8 cellular contexts compared by ENCODE assay signal in genomic region chr19:13795595-13796300, GRCh38. TPM values are rescaled to one million over a fixed set of nuclear protein-coding genes. Genes with fewer than 3 reads are reported as not detected.
DNase-seq lines count a peak whose midpoint lies in the region; ATAC-seq, FAIRE-seq and TF ChIP-seq lines count a peak whose summit lies in the region.

No MANE protein-coding gene starts in this region.

- no peaks in the 10 kb centered on the region for H3K27me3 ChIP-seq in WERI-Rb-1 (ENCODE audit: insufficient read depth, low read depth, severe bottlenecking)
- H3K27me3 ChIP-seq in heart left ventricle = no peaks in the 10 kb centered on the region

- no peak for FAIRE-seq in A549 (lab: Jason Lieb, UNC)

- TF ChIP-seq POLR2A in A549 (IDR thresholded peaks at IDR 0.05; ENCODE audit: low read length) = no peak
- TF ChIP-seq POLR2A in heart left ventricle (IDR thresholded peaks at IDR 0.05) = no peak

- H3K27ac ChIP-seq in A549 (peak overlapping the region; percentile 96 to 97), WERI-Rb-1 (peak overlapping the region; percentile 79), heart left ventricle (peak overlapping the region; percentile 78 to 95 (median 90))

- H3K4me3 ChIP-seq in A549 (peak overlapping the region; percentile 99), WERI-Rb-1 (ENCODE audit: low read depth, low read length) (peak overlapping the region; percentile 56), heart left ventricle (peak overlapping the region; percentile 53 to 92 (median 78))

- intact Hi-C loops in heart left ventricle (cut with DNase I) = loop anchor here in 7 of 10 donors (5.0 kb wide), 3 partner anchors 37 to 67 kb away; no protein-coding TSS in a partner anchor

- H3K4me2 ChIP-seq in A549 = peak overlapping the region; percentile 99

- TF ChIP-seq RAD21 in A549 (conservative IDR thresholded peaks at IDR 0.05 in 1 of 2, IDR thresholded peaks at IDR 0.05 in 1 of 2) = no peak

- peaks cover 27% of the 10 kb centered on the region for H3K4me1 ChIP-seq in A549
- H3K4me1 ChIP-seq in heart left ventricle = peaks cover 0 to 36% (median 21%) of the 10 kb centered on the region in 12 donors

- H3K36me3 ChIP-seq in WERI-Rb-1 (peaks cover 4% of the 10 kb centered on the region; the same call in 1 of the 2 replicates), heart left ventricle (peaks cover 0 to 5% (median 0%) of the 10 kb centered on the region in 9 donors)

- POLR2A ChIA-PET in A549 (lab: Yijun Ruan, JAX) = interaction anchor here (0.6 to 2.2 kb wide), 7 partner anchors 21 to 66 kb away, joined by 3 to 11 read pairs (median 7); partner anchors contain the start of gene C19orf53

- CTCF ChIA-PET in A549 (lab: Yijun Ruan, JAX) = interaction anchor here (0.9 to 5.7 kb wide), 12 partner anchors 10 to 831 kb away, joined by 3 to 40 read pairs (median 4); no protein-coding TSS in a partner anchor

- no peak for TF ChIP-seq EP300 in A549 (IDR thresholded peaks at IDR 0.05)

- TF ChIP-seq CTCF in A549 (IDR thresholded peaks at IDR 0.05) (no peak), WERI-Rb-1 (IDR thresholded peaks at IDR 0.05; ENCODE audit: low read depth, low read length) (no peak), heart left ventricle (IDR thresholded peaks at IDR 0.05) (no peak)

- DNase-seq in A549 (ENCODE audit: low read depth in 1 of 2, low spot score in 1 of 2) (peak; percentile 20 to 23), WERI-Rb-1 (no peak), heart left ventricle (peak in 2 of 5 donors; percentile 33 to 39), renal cortical epithelial cell (ENCODE audit: low read depth) (peak; percentile 40), AG08396 (ENCODE audit: low spot score) (no peak)
- DNase-seq in stimulated activated naive CD4-positive, alpha-beta T cell treated with Interleukin-2 at 50 U/mL for 16 hours (lab: John Stamatoyannopoulos, UW) = no peak

- ATAC-seq in A549 (peak; percentile 13 to 42), GM18861 (IDR thresholded peaks at IDR 0.05; ENCODE audit: unreplicated experiment) (peak; percentile 20), HG03066 (IDR thresholded peaks at IDR 0.05; ENCODE audit: low read depth, unreplicated experiment) (peak; percentile 17), heart left ventricle (peak in 2 of 4 donors; percentile 1)

- WGBS in A549 (ENCODE audit: missing lambda C conversion rate) = 0% methylated on average over 8 of the region's 42 CpGs
- WGBS in heart left ventricle, 4 donors = 4 to 7% (median 5%) methylated on average over 17 to 42 of the region's 42 CpGs

- H3K9me3 ChIP-seq in A549 = no peaks in the 10 kb centered on the region
- no peaks in the 10 kb centered on the region for H3K9me3 ChIP-seq in WERI-Rb-1 (ENCODE audit: severe bottlenecking)
- no peaks in the 10 kb centered on the region for H3K9me3 ChIP-seq in heart left ventricle

TF ChIP-seq in A549, 52 proteins besides CTCF, POLR2A, EP300 and RAD21:
- TF ChIP-seq TFCP2L1 (CRISPR knock-in tag; IDR thresholded peaks at IDR 0.05) (no peak), KDM5A (IDR thresholded peaks at IDR 0.05) (no peak), CEBPB (IDR thresholded peaks at IDR 0.05) (no peak), ZNF302 (CRISPR knock-in tag; IDR thresholded peaks at IDR 0.05) (no peak), JUNB (IDR thresholded peaks at IDR 0.05) (no peak), MYC (IDR thresholded peaks at IDR 0.05; ENCODE audit: borderline replicate concordance, low read length) (no peak), RARB (CRISPR knock-in tag; IDR thresholded peaks at IDR 0.05) (no peak), ATOH8 (CRISPR knock-in tag; IDR thresholded peaks at IDR 0.05; ENCODE audit: low read depth) (no peak), E2F6 (IDR thresholded peaks at IDR 0.05; ENCODE audit: borderline replicate concordance, low read depth) (no peak), SREBF2 (IDR thresholded peaks at IDR 0.05) (no peak), ZC3H11A (IDR thresholded peaks at IDR 0.05) (no peak), CBX2 (IDR thresholded peaks at IDR 0.05; ENCODE audit: borderline replicate concordance, low read depth) (no peak), TP53 (CRISPR knock-in tag; IDR thresholded peaks at IDR 0.05) (no peak)

RNA-seq across cellular contexts. Expression of gene ZSWIM4, which starts 0.5 kb away (rescaled TPM):
- polyA plus RNA-seq in A549 (2011; rRNA removed) (1.6 and 1.7 TPM in 2 replicates), A549 (2017; fragmentation: RNase III; extraction: RNeasy Plus Mini Kit Qiagen cat#74134 plus additional on column Dnase treatment) (3.4 to 3.9 TPM (median 3.7 TPM) in 3 replicates), heart left ventricle (1 to 10 TPM; 1.3 to 2.7 TPM)
- 3.0 and 4.5 TPM in 2 replicates for polyA plus RNA-seq in A549 (2012; cell fraction: cytosol; rRNA removed)
- 6.2 and 8.3 TPM in 2 replicates for polyA plus RNA-seq in A549 (2012; cell fraction: nucleus; rRNA removed)
- polyA minus RNA-seq in A549 (2011; rRNA and poly(A)+ RNA removed) = 2.6 and 3.2 TPM in 2 replicates
- total RNA-seq in heart left ventricle (10 to 100 TPM in 1 of 9 donors, 1 to 10 TPM in 8; 2.0 to 10.9 (median 3.4) TPM), renal cortical epithelial cell (13.2 and 39.3 TPM in 2 replicates)

RNA-seq across cellular contexts. Expression of gene C19orf53, which starts 21.5 kb away (rescaled TPM):
- polyA plus RNA-seq in A549 (2011; rRNA removed) (105 and 131 TPM in 2 replicates), A549 (2017; fragmentation: RNase III; extraction: RNeasy Plus Mini Kit Qiagen cat#74134 plus additional on column Dnase treatment) (143 to 146 TPM (median 144 TPM) in 3 replicates), heart left ventricle (100 to 1,000 TPM; 159 to 346 TPM)
- polyA plus RNA-seq in A549 (2012; cell fraction: cytosol; rRNA removed) = 250 and 295 TPM in 2 replicates
- polyA plus RNA-seq in A549 (2012; cell fraction: nucleus; rRNA removed) = 108 and 158 TPM in 2 replicates
- polyA minus RNA-seq in A549 (2011; rRNA and poly(A)+ RNA removed) = 111 and 148 TPM in 2 replicates
- total RNA-seq in heart left ventricle (100 to 1,000 TPM in 2 of 9 donors, 10 to 100 TPM in 7; 79.3 to 435 (median 97.5) TPM), renal cortical epithelial cell (46.7 and 48.2 TPM in 2 replicates)

RNA-seq across cellular contexts. Expression of gene MRI1, which starts 31.4 kb away (rescaled TPM):
- polyA plus RNA-seq in A549 (2011; rRNA removed) (12.2 and 12.6 TPM in 2 replicates), A549 (2017; fragmentation: RNase III; extraction: RNeasy Plus Mini Kit Qiagen cat#74134 plus additional on column Dnase treatment) (14.5 to 16.2 TPM (median 15.9 TPM) in 3 replicates), heart left ventricle (10 to 100 TPM in 1 of 2 donors, 1 to 10 TPM in 1; 9.0 to 16.6 TPM)
- 18.6 and 24.9 TPM in 2 replicates for polyA plus RNA-seq in A549 (2012; cell fraction: cytosol; rRNA removed)
- polyA plus RNA-seq in A549 (2012; cell fraction: nucleus; rRNA removed) = 74.8 and 104 TPM in 2 replicates
- polyA minus RNA-seq in A549 (2011; rRNA and poly(A)+ RNA removed) = 12.5 and 13.6 TPM in 2 replicates
- total RNA-seq in heart left ventricle (10 to 100 TPM; 12.2 to 36.9 (median 15.6) TPM), renal cortical epithelial cell (29.0 and 33.1 TPM in 2 replicates)

Comparison
In these comparisons a context has a peak if more than half of its experiments do, and no peak if none do; other contexts are left out.
1. DNase-seq: peak in A549 (2 of 2) and renal cortical epithelial cell (single experiment); none in WERI-Rb-1 (single experiment), AG08396 (single experiment) and stimulated activated naive CD4-positive, alpha-beta T cell treated with Interleukin-2 at 50 U/mL for 16 hours (single experiment).
2. Peak in every context shown above with its lines, with median percentiles within 50 percentile points of each other: H3K27ac ChIP-seq and H3K4me3 ChIP-seq.